ENCODE assay signal across 9 cellular contexts in the genomic region with DNA sequence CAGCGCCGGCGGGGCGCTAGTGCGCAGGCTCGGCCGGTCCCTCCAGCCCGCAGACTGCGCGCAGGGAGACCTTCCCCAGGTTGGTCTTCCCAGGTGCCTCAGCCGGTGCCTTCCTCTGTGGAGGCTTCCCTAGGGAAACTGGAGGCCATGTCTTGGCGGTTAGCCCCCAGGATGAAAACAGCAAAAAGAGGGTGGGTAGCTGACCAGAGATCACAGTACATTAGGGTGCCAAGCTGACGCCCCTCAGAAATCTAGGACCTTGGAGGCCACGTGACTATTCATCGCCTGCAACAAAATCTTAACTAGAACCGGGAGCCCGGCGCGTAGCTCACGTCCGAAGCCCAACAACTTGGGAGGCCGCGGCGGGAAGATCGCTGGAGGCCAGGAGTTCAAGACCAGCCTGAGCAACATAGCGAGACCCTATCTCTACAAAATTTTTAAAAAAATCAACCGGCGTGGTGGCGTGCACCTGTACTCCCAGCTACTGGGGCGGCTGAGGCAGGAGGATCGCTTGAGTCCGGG. TPM values are rescaled to one million over a fixed set of nuclear protein-coding genes. Genes with fewer than 3 reads are reported as not detected.
A peak's percentile ranks its signal among the peaks of the same experiment; 100 is the strongest.
DNase-seq lines count a peak whose midpoint lies in the region; ATAC-seq and TF ChIP-seq lines count a peak whose summit lies in the region.
"Had no signal": no experiment of that assay in that cellular context is flagged by ENCODE, and none has a peak within 500 bp of the region (broad histone marks: within the 10 kb centered on the region; RNA-seq: fewer than 3 reads in every experiment).

No MANE protein-coding gene starts in this region.

- no peaks in the 10 kb centered on the region for H3K27me3 Mint-ChIP-seq in endodermal cell (ENCODE audit: insufficient read depth)

- H3K4me2 ChIP-seq in OCI-LY1 (ENCODE audit: low read length): peak overlapping the region; percentile 86

- no peak for ATAC-seq in GM19035 (IDR thresholded peaks at IDR 0.05; ENCODE audit: unreplicated experiment)
- ATAC-seq in HG02852 (IDR thresholded peaks at IDR 0.05; ENCODE audit: unreplicated experiment): no peak

- H3K9me2 ChIP-seq in OCI-LY1 (ENCODE audit: low read depth, low read length): no peaks in the 10 kb centered on the region

- H3K9me3 ChIP-seq in ES-I3 (ENCODE audit: control insufficient read depth, insufficient read depth, low read length) (no peaks in the 10 kb centered on the region), OCI-LY1 (ENCODE audit: low read length) (no peaks in the 10 kb centered on the region), endodermal cell (ENCODE audit: control insufficient read depth, low read length) (no peaks in the 10 kb centered on the region), ovary (no peaks in the 10 kb centered on the region)

- H4K20me1 ChIP-seq in OCI-LY1 (ENCODE audit: insufficient read depth, low read length): no peaks in the 10 kb centered on the region

- H3K4me3 Mint-ChIP-seq in endodermal cell: peak overlapping the region; percentile 90

- peaks cover 9% of the 10 kb centered on the region for H3K4me1 Mint-ChIP-seq in endodermal cell

- no peaks in the 10 kb centered on the region for H3K27me3 ChIP-seq in OCI-LY1 (ENCODE audit: insufficient read depth, low read length)
- H3K27me3 ChIP-seq in endodermal cell (ENCODE audit: control insufficient read depth, insufficient read depth, low read length, poor library complexity, severe bottlenecking): no peaks in the 10 kb centered on the region
- H3K27me3 ChIP-seq in ovary: no peaks in the 10 kb centered on the region

- H3F3A ChIP-seq in OCI-LY1 (ENCODE audit: insufficient read depth, low read length): no peaks in the 10 kb centered on the region

- TF ChIP-seq EP300 in ovary (IDR thresholded peaks at IDR 0.05): no peak

- 55% methylated on average over 32 of the region's 32 CpGs for WGBS in endodermal cell (ENCODE audit: insufficient coverage in 1 of 2, insufficient read length in 1 of 2), 2 experiments
- 18 to 27% (median 22%) methylated on average over 31 to 32 of the region's 32 CpGs for WGBS in ovary, 3 donors

- DNase-seq in endodermal cell (no peak), ovary (peak in 1 of 5 donors; percentile 55), SHP77 (lab: John Stamatoyannopoulos, UW) (no peak), GDM1 (lab: John Stamatoyannopoulos, UW) (no peak)

- H3K4me3 ChIP-seq in OCI-LY1 (ENCODE audit: low read depth, low read length, poor library complexity, severe bottlenecking) (peak overlapping the region; percentile 86), endodermal cell (ENCODE audit: low read length) (peak overlapping the region; percentile 100), ovary (peak overlapping the region; percentile 82)

- H3K4me1 ChIP-seq in ES-I3 (ENCODE audit: insufficient read depth, low read length) (peaks cover 6% of the 10 kb centered on the region; the same call in 1 of the 2 replicates), OCI-LY1 (ENCODE audit: insufficient read depth, low read length, severe bottlenecking) (peaks cover 28% of the 10 kb centered on the region), endodermal cell (ENCODE audit: control insufficient read depth, insufficient read depth, low read length) (peaks cover 5% of the 10 kb centered on the region), ovary (ENCODE audit: insufficient read depth) (peaks cover 5% of the 10 kb centered on the region)

- H2AFZ ChIP-seq in OCI-LY1 (ENCODE audit: low read length): no peak overlapping the region

- H3K27ac ChIP-seq in OCI-LY1 (ENCODE audit: low read depth, low read length, poor library complexity, severe bottlenecking): no peak overlapping the region
- H3K27ac ChIP-seq in endodermal cell (ENCODE audit: low read depth, low read length): no peak overlapping the region
- peak overlapping the region; percentile 81 to 88 for H3K27ac ChIP-seq in ovary

- TF ChIP-seq CTCF in OCI-LY1 (IDR thresholded peaks at IDR 0.05; ENCODE audit: low read length) (no peak), endodermal cell (conservative IDR thresholded peaks at IDR 0.05) (no peak), ovary (IDR thresholded peaks at IDR 0.05) (no peak)

- H3K79me2 ChIP-seq in OCI-LY1 (ENCODE audit: insufficient read depth, low read length): peaks cover 11% of the 10 kb centered on the region

- peak overlapping the region; percentile 95 for H3K27ac Mint-ChIP-seq in endodermal cell

- intact Hi-C loops in ovary (cut with DNase I): loop anchor here in 1 of 4 donors (10.0 kb wide), 1 partner anchor 370 kb away; the partner anchor contains the start of gene SRRT

- no peaks in the 10 kb centered on the region for H3K9me3 Mint-ChIP-seq in endodermal cell

- H3K36me3 ChIP-seq in ES-I3 (ENCODE audit: insufficient read depth, low read length) (peaks cover 3% of the 10 kb centered on the region; the same call in 1 of the 2 replicates), OCI-LY1 (ENCODE audit: insufficient read depth, low read length) (peaks cover 33% of the 10 kb centered on the region), endodermal cell (ENCODE audit: control insufficient read depth, insufficient read depth, low read length) (peaks cover 20% of the 10 kb centered on the region), ovary (no peaks in the 10 kb centered on the region)

- no peak for TF ChIP-seq POLR2A in ovary (IDR thresholded peaks at IDR 0.05)

- H3K9ac ChIP-seq in ES-I3 (ENCODE audit: low read depth, low read length) (peak overlapping the region; percentile 100), OCI-LY1 (ENCODE audit: low read length) (peak overlapping the region; percentile 95), endodermal cell (ENCODE audit: extremely low read depth, low read length, poor library complexity, severe bottlenecking) (no peak overlapping the region)

- H3K36me3 Mint-ChIP-seq in endodermal cell (ENCODE audit: low read depth): peaks cover 25% of the 10 kb centered on the region

RNA-seq across cellular contexts. Expression of gene FIS1, which starts 0.3 kb away (rescaled TPM):
- total RNA-seq in endodermal cell (100 to 1,000 TPM in 1 of 2 donors, 10 to 100 TPM in 1; 99.9 to 102 TPM), ovary (100 to 1,000 TPM; 146 to 262 (median 178) TPM)
- 102 TPM for polyA plus RNA-seq in endodermal cell (2013, experiment 1 of 2)
- 99.9 TPM for polyA plus RNA-seq in endodermal cell (2013, experiment 2 of 2)
- polyA plus RNA-seq in ovary: 100 to 1,000 TPM in 1 of 2 donors, 10 to 100 TPM in 1; 83.2 to 234 TPM

RNA-seq across cellular contexts. Expression of gene CLDN15, which starts 7.6 kb away (rescaled TPM):
- total RNA-seq in endodermal cell (1 to 10 TPM; 6.0 to 7.1 TPM), ovary (100 to 1,000 TPM in 1 of 7 donors, 10 to 100 TPM in 4, 1 to 10 TPM in 2; 9.0 to 225 (median 11.7) TPM)
- 6.8 TPM for polyA plus RNA-seq in endodermal cell (2013, experiment 1 of 2)
- polyA plus RNA-seq in endodermal cell (2013, experiment 2 of 2): 5.3 TPM
- polyA plus RNA-seq in ovary: 10 to 100 TPM in 1 of 2 donors, 1 to 10 TPM in 1; 3.6 to 14.6 TPM

RNA-seq across cellular contexts. Expression of gene ZNHIT1, which starts 27.2 kb away (rescaled TPM):
- 10 to 100 TPM; 56.5 to 61.7 TPM for total RNA-seq in endodermal cell
- polyA plus RNA-seq in endodermal cell (2013, experiment 1 of 2): 60.0 TPM
- polyA plus RNA-seq in endodermal cell (2013, experiment 2 of 2): 62.1 TPM
- 10 to 100 TPM; 36.2 to 84.4 (median 43.5) TPM for total RNA-seq in ovary
- polyA plus RNA-seq in ovary: 10 to 100 TPM; 27.6 to 59.7 TPM

RNA-seq across cellular contexts. Expression of gene PLOD3, which starts 27.8 kb away (rescaled TPM):
- total RNA-seq in endodermal cell (10 to 100 TPM; 53.9 to 65.5 TPM), ovary (10 to 100 TPM; 14.2 to 51.9 (median 38.5) TPM)
- polyA plus RNA-seq in endodermal cell (2013, experiment 1 of 2): 45.3 TPM
- 40.0 TPM for polyA plus RNA-seq in endodermal cell (2013, experiment 2 of 2)
- 10 to 100 TPM; 27.0 to 41.5 TPM for polyA plus RNA-seq in ovary

RNA-seq across cellular contexts. Expression of gene MOGAT3, which starts 44.4 kb away (rescaled TPM):
- total RNA-seq in endodermal cell (1 to 10 TPM in 1 of 2 donors, not detected in 1; 1.3 TPM), ovary (under 1 TPM in 1 of 7 donors, not detected in 6; 0.24 TPM)
- polyA plus RNA-seq in endodermal cell (2013, experiment 1 of 2): not detected
- not detected for polyA plus RNA-seq in endodermal cell (2013, experiment 2 of 2)
- polyA plus RNA-seq in ovary: not detected
- total RNA-seq: NCI-H460 had no signal

Comparison
In these comparisons a context has a peak if more than half of its experiments do, and no peak if none do; other contexts are left out.
1. H3K27ac ChIP-seq: peak in ovary (2 of 2); none in OCI-LY1 (single experiment) and endodermal cell (single experiment).
2. Peak in every context shown above with its lines, with median percentiles within 50 percentile points of each other: H3K4me3 ChIP-seq.